ENCODE assay signal across 1 cellular context in genomic region chr9:137445275-137445807, GRCh38.
TF ChIP-seq lines count a peak whose summit lies in the region.

No MANE protein-coding gene starts in this region.

TF ChIP-seq in HEK293, 187 proteins besides CTCF, POLR2A, EP300 and RAD21 (continued from another document):
- TF ChIP-seq KLF1 (tag by site-specific recombination; IDR thresholded peaks at IDR 0.05) (peak; percentile 39; the same call in 1 of the 2 replicates), ZNF398 (tag by site-specific recombination; IDR thresholded peaks at IDR 0.05) (peak; percentile 62), ZNF791 (tag by site-specific recombination; IDR thresholded peaks at IDR 0.05) (no peak), ZBTB20 (tag by site-specific recombination; IDR thresholded peaks at IDR 0.05) (no peak), ZNF335 (tag by site-specific recombination; conservative IDR thresholded peaks at IDR 0.05) (peak; percentile 51; the same call in 1 of the 2 replicates), ZNF169 (tag by site-specific recombination; IDR thresholded peaks at IDR 0.05) (no peak), ZNF362 (tag by site-specific recombination; IDR thresholded peaks at IDR 0.05) (peak; percentile 85; the same call in 1 of the 2 replicates), ZEB2 (tag by site-specific recombination; IDR thresholded peaks at IDR 0.05) (peak; percentile 49; the same call in 1 of the 2 replicates), ZNF843 (tag by site-specific recombination; IDR thresholded peaks at IDR 0.05) (no peak), ZNF239 (tag by site-specific recombination; IDR thresholded peaks at IDR 0.05) (no peak), PRDM6 (tag by site-specific recombination; IDR thresholded peaks at IDR 0.05) (no peak), ZXDB (tag by site-specific recombination; IDR thresholded peaks at IDR 0.05) (0 out of 2 replicates have a peak, but pooled peaks have one; percentile 41), ZBTB10 (tag by site-specific recombination; IDR thresholded peaks at IDR 0.05) (peak; percentile 85; the same call in 1 of the 2 replicates), SP7 (tag by site-specific recombination; IDR thresholded peaks at IDR 0.05) (peak; percentile 47), ZNF2 (tag by site-specific recombination; IDR thresholded peaks at IDR 0.05) (peak; percentile 67; the same call in 1 of the 2 replicates), ZNF248 (tag by site-specific recombination; IDR thresholded peaks at IDR 0.05) (no peak), PBX3 (CRISPR knock-in tag; IDR thresholded peaks at IDR 0.05) (no peak), PATZ1 (tag by site-specific recombination; IDR thresholded peaks at IDR 0.05) (peak; percentile 85), ZNF629 (tag by site-specific recombination; IDR thresholded peaks at IDR 0.05) (0 out of 2 replicates have a peak, but pooled peaks have one; percentile 28), ZNF26 (tag by site-specific recombination; IDR thresholded peaks at IDR 0.05) (no peak), ZNF155 (tag by site-specific recombination; IDR thresholded peaks at IDR 0.05) (no peak), ZFHX2 (tag by site-specific recombination; conservative IDR thresholded peaks at IDR 0.05) (peak; percentile 11; the same call in 1 of the 2 replicates)
